Comparison of ENCODE assay signal across 8 cellular contexts in genomic region chr2:118774458-118775133, GRCh38.
A peak's percentile ranks its signal among the peaks of the same experiment; 100 is the strongest.
DNase-seq lines count a peak whose midpoint lies in the region; ATAC-seq, FAIRE-seq and TF ChIP-seq lines count a peak whose summit lies in the region.

No MANE protein-coding gene starts in this region.

- H3K36me3 ChIP-seq in BJ (ENCODE audit: control insufficient read depth, insufficient read depth, low read length): no peaks in the 10 kb centered on the region

- CTCF ChIA-PET in BJ (lab: Yijun Ruan, JAX) (interaction anchor here (0.8 kb wide), 1 partner anchor 12 kb away, joined by 4 read pairs; no protein-coding TSS in a partner anchor), HEK293T (lab: Yijun Ruan, JAX) (interaction anchor here (1.8 kb wide), 1 partner anchor 81 kb away, joined by 6 read pairs; no protein-coding TSS in a partner anchor)
- CTCF ChIA-PET in activated CD4-positive, alpha-beta T cell treated with anti-CD3 and anti-CD28 coated beads, Interleukin-2, amount 10 ng/mL, durations not matched to agents 7 days and 5 days (lab: Charles Lee): no interaction called here

- no peak for TF ChIP-seq CTCF in BJ (IDR thresholded peaks at IDR 0.05; ENCODE audit: insufficient read depth, low read depth, low read length)
- no peak for TF ChIP-seq CTCF in omental fat pad (IDR thresholded peaks at IDR 0.05)
- TF ChIP-seq CTCF in natural killer cell (IDR thresholded peaks at IDR 0.05): no peak

- ATAC-seq in omental fat pad (ENCODE audit: low FRiP score): peak; percentile 89
- no peak for ATAC-seq in HG03135 (IDR thresholded peaks at IDR 0.05; ENCODE audit: unreplicated experiment)
- ATAC-seq in natural killer cell: no peak

- peaks cover 4% of the 10 kb centered on the region for H3K4me1 Mint-ChIP-seq in activated CD4-positive, alpha-beta T cell treated with anti-CD3 and anti-CD28 coated beads, Interleukin-2, amount 10 ng/mL, durations not matched to agents 7 days and 5 days
- H3K4me1 Mint-ChIP-seq in natural killer cell: peaks cover 0 to 6% of the 10 kb centered on the region in 2 donors

- intact Hi-C loops in natural killer cell (cut with micrococcal nuclease): no loop called here

- no peak for FAIRE-seq in frontal cortex (lab: Jason Lieb, UNC)

- H3K9me3 Mint-ChIP-seq in activated CD4-positive, alpha-beta T cell treated with anti-CD3 and anti-CD28 coated beads, Interleukin-2, amount 10 ng/mL, durations not matched to agents 7 days and 5 days: no peaks in the 10 kb centered on the region
- peaks cover 0 to 2% of the 10 kb centered on the region in 2 donors for H3K9me3 Mint-ChIP-seq in natural killer cell

- H3K4me3 Mint-ChIP-seq in activated CD4-positive, alpha-beta T cell treated with anti-CD3 and anti-CD28 coated beads, Interleukin-2, amount 10 ng/mL, durations not matched to agents 7 days and 5 days: peak overlapping the region; percentile 27
- no peak overlapping the region for H3K4me3 Mint-ChIP-seq in natural killer cell

- POLR2A ChIA-PET in BJ (lab: Charles Lee): no interaction called here
- POLR2A ChIA-PET in HEK293T (lab: Yijun Ruan, JAX): interaction anchor here (1.0 kb wide), 1 partner anchor 71 kb away, joined by 3 read pairs; no protein-coding TSS in a partner anchor
- POLR2A ChIA-PET in activated CD4-positive, alpha-beta T cell treated with anti-CD3 and anti-CD28 coated beads, Interleukin-2, amount 10 ng/mL, durations not matched to agents 7 days and 5 days (lab: Charles Lee): no interaction called here

- peaks cover 12% of the 10 kb centered on the region for H3K27me3 ChIP-seq in BJ (ENCODE audit: control insufficient read depth, insufficient read depth, low read length)

- H3K27ac Mint-ChIP-seq in activated CD4-positive, alpha-beta T cell treated with anti-CD3 and anti-CD28 coated beads, Interleukin-2, amount 10 ng/mL, durations not matched to agents 7 days and 5 days: no peak overlapping the region
- no peak overlapping the region for H3K27ac Mint-ChIP-seq in natural killer cell

- H3K36me3 Mint-ChIP-seq in activated CD4-positive, alpha-beta T cell treated with anti-CD3 and anti-CD28 coated beads, Interleukin-2, amount 10 ng/mL, durations not matched to agents 7 days and 5 days (ENCODE audit: low read depth): no peaks in the 10 kb centered on the region
- no peaks in the 10 kb centered on the region for H3K36me3 Mint-ChIP-seq in natural killer cell

- DNase-seq in BJ (ENCODE audit: low read depth) (no peak), HEK293T (ENCODE audit: extremely low spot score) (peak; percentile 83), frontal cortex (ENCODE audit: low spot score in 2 of 2) (peak; percentile 26 to 65), omental fat pad (ENCODE audit: low spot score) (peak; percentile 33), NCI-H2196 treated with DMSO at 0.1 percent for 48 hours (lab: John Stamatoyannopoulos, UW; ENCODE audit: unreplicated experiment) (no peak), natural killer cell (no peak)
- DNase-seq in activated CD4-positive, alpha-beta T cell treated with anti-CD3 and anti-CD28 coated beads, Interleukin-2, amount 10 ng/mL, durations not matched to agents 7 days and 5 days: peak; percentile 8

- peak overlapping the region; percentile 27 for H3K4me3 ChIP-seq in BJ (ENCODE audit: low read depth, low read length)

- peaks cover 41% of the 10 kb centered on the region for H3K27me3 Mint-ChIP-seq in activated CD4-positive, alpha-beta T cell treated with anti-CD3 and anti-CD28 coated beads, Interleukin-2, amount 10 ng/mL, durations not matched to agents 7 days and 5 days
- H3K27me3 Mint-ChIP-seq in natural killer cell (ENCODE audit: low read depth in 2 of 2): peaks cover 32 to 42% of the 10 kb centered on the region in 2 donors

TF ChIP-seq in HEK293T, 16 proteins besides CTCF, POLR2A, EP300 and RAD21:
- TF ChIP-seq L3MBTL2 (conservative IDR thresholded peaks at IDR 0.05) (peak; percentile 36; the same call in 1 of the 2 replicates), ELF4 (IDR thresholded peaks at IDR 0.05) (no peak), FOXM1 (IDR thresholded peaks at IDR 0.05; ENCODE audit: borderline replicate concordance) (no peak)
TF ChIP-seq in HEK293T: peak in this region for 1.

Comparison
In these comparisons a context has a peak if more than half of its experiments do, and no peak if none do; other contexts are left out.
1. DNase-seq: peak in HEK293T (single experiment), activated CD4-positive, alpha-beta T cell treated with anti-CD3 and anti-CD28 coated beads, Interleukin-2, amount 10 ng/mL, durations not matched to agents 7 days and 5 days (single experiment), frontal cortex (2 of 2) and omental fat pad (single experiment); none in BJ (single experiment), NCI-H2196 treated with DMSO at 0.1 percent for 48 hours (single experiment) and natural killer cell (single experiment).